ENCODE assay signal across 1 cellular context in the genomic region with DNA sequence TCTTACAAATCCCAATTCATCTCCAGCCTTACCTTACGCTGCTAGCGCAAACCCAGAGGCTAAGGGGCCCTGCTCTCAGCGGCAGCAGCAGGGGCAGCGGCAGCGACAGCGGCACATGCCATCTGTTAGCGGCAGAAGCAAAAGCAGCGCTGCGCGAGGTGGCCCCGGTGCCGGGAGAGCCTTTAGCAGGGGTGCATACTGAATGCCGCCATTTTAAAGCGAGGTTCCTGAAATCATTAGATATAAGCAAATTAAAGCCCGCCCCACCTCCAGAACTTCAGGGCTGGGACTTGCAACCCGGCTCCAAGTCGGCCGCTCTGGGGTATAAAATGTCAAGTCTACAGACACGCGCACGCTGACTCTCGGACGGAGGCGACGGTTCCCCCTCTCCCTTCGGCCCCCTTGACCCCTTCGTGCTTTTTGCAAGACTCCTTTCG.
TF ChIP-seq lines count a peak whose summit lies in the region.

A gene with protein sequence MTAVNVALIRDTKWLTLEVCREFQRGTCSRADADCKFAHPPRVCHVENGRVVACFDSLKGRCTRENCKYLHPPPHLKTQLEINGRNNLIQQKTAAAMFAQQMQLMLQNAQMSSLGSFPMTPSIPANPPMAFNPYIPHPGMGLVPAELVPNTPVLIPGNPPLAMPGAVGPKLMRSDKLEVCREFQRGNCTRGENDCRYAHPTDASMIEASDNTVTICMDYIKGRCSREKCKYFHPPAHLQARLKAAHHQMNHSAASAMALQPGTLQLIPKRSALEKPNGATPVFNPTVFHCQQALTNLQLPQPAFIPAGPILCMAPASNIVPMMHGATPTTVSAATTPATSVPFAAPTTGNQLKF (minus strand): TSS at position 220 of the 437 bp plus-strand sequence. CDS start 49,427 bp downstream, outside the sequence.

TF ChIP-seq in HEK293, 187 proteins besides CTCF, POLR2A, EP300 and RAD21 (continued from another document):
- no peak; the same call in 1 of the 2 replicates for TF ChIP-seq ZFP69B (tag by site-specific recombination; IDR thresholded peaks at IDR 0.05)
- TF ChIP-seq ZNF768 (tag by site-specific recombination; IDR thresholded peaks at IDR 0.05) = no peak
- TF ChIP-seq, protein P1, sequence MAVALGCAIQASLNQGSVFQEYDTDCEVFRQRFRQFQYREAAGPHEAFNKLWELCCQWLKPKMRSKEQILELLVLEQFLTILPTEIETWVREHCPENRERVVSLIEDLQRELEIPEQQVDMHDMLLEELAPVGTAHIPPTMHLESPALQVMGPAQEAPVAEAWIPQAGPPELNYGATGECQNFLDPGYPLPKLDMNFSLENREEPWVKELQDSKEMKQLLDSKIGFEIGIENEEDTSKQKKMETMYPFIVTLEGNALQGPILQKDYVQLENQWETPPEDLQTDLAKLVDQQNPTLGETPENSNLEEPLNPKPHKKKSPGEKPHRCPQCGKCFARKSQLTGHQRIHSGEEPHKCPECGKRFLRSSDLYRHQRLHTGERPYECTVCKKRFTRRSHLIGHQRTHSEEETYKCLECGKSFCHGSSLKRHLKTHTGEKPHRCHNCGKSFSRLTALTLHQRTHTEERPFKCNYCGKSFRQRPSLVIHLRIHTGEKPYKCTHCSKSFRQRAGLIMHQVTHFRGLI (tag by site-specific recombination; IDR thresholded peaks at IDR 0.05) = 0 out of 2 replicates have a peak, but pooled peaks have one; percentile 17
- no peak for TF ChIP-seq ZNF404 (tag by site-specific recombination; IDR thresholded peaks at IDR 0.05)
- TF ChIP-seq ZNF366 (tag by site-specific recombination; conservative IDR thresholded peaks at IDR 0.05) = 0 out of 2 replicates have a peak, but pooled peaks have one; percentile 24
- TF ChIP-seq ZSCAN30 (tag by site-specific recombination; IDR thresholded peaks at IDR 0.05) = peak; percentile 55; the same call in 1 of the 2 replicates
- no peak for TF ChIP-seq MEIS1 (CRISPR knock-in tag; IDR thresholded peaks at IDR 0.05; ENCODE audit: borderline replicate concordance)
- TF ChIP-seq, protein P2, sequence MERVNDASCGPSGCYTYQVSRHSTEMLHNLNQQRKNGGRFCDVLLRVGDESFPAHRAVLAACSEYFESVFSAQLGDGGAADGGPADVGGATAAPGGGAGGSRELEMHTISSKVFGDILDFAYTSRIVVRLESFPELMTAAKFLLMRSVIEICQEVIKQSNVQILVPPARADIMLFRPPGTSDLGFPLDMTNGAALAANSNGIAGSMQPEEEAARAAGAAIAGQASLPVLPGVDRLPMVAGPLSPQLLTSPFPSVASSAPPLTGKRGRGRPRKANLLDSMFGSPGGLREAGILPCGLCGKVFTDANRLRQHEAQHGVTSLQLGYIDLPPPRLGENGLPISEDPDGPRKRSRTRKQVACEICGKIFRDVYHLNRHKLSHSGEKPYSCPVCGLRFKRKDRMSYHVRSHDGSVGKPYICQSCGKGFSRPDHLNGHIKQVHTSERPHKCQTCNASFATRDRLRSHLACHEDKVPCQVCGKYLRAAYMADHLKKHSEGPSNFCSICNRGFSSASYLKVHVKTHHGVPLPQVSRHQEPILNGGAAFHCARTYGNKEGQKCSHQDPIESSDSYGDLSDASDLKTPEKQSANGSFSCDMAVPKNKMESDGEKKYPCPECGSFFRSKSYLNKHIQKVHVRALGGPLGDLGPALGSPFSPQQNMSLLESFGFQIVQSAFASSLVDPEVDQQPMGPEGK (tag by site-specific recombination; IDR thresholded peaks at IDR 0.05) = peak; percentile 33; the same call in 1 of the 2 replicates
- TF ChIP-seq ZNF37A (tag by site-specific recombination; IDR thresholded peaks at IDR 0.05) = no peak
- TF ChIP-seq ZNF324 (tag by site-specific recombination; IDR thresholded peaks at IDR 0.05) = no peak
